In the genomic region with DNA sequence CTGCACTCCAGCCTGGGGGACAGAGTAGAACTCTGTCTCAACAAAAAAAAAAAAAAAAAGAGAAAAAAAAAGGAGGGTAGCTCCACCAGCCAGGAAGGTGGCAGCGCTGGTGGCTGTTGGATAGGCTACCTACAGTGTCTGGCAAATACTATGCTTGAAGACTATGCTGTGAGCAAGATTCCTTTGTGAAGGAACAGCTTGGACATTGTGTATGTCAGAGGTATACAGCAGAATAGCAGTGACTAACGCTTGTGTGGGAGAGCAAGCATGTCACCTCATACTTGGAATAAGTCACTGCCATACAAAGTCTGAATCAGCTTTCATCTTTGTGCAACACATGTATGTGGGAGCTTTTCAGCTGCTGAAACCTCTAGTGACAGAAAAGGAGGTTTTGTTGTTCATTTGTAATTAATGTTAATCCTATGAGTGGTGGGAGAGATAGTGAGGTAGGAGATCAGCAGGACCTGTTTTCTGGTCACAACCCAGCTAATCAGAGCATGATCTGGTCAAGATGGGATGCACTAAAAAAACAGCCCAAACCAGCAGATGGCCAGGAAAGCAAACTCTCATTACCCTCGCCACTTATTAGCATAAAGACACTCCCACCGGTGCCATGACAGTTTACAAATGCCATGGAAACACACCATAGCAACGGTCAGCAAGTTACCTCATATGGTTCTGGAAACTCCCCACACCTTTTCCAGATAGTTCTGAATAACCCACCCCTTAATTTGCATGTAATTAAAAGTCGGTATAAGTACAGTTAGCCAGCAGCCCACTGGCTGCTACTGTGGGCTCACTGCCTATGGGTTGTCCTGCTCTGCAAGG, we compare ENCODE assay signal across 10 cellular contexts. TPM values are rescaled to one million over a fixed set of nuclear protein-coding genes. Genes with fewer than 3 reads are reported as not detected.
DNase-seq lines count a peak whose midpoint lies in the region; ATAC-seq lines count a peak whose summit lies in the region.
"Had no signal": no experiment of that assay in that cellular context is flagged by ENCODE, and none has a peak within 500 bp of the region (broad histone marks: within the 10 kb centered on the region; RNA-seq: fewer than 3 reads in every experiment).

No MANE protein-coding gene starts in this region.

- no peaks in the 10 kb centered on the region for H3K9me3 Mint-ChIP-seq in activated CD4-positive, alpha-beta T cell treated with anti-CD3 and anti-CD28 coated beads for 36 hours (ENCODE audit: low read depth)
- H3K9me3 Mint-ChIP-seq in dendritic cell treated with granulocyte-macrophage colony-stimulating factor and Interleukin-4, amounts not matched to agents 40 ng/mL and 50 ng/mL, for 4 days: no peaks in the 10 kb centered on the region

- DNase-seq in activated CD4-positive, alpha-beta T cell treated with anti-CD3 and anti-CD28 coated beads for 36 hours: peak; percentile 50
- no peak for DNase-seq in activated CD4-positive, alpha-beta T cell treated with anti-CD3 and anti-CD28 coated beads, Interleukin-2, amount 50 U/mL, for 4 hours
- DNase-seq in MV-4-11 (lab: John Stamatoyannopoulos, UW): peak; percentile 59
- peak; percentile 54 for DNase-seq in stimulated activated CD4-positive, alpha-beta T cell treated with anti-CD3 and anti-CD28 coated beads, Interleukin-4, amount 100 ng/mL, for 24 hours
- no peak for DNase-seq in T1000 (lab: John Stamatoyannopoulos, UW)
- no peak for DNase-seq in activated CD4-positive, alpha-beta T cell treated with anti-CD3 and anti-CD28 coated beads for 1 hour

- H3K4me1 Mint-ChIP-seq in activated CD4-positive, alpha-beta T cell treated with anti-CD3 and anti-CD28 coated beads for 36 hours: peaks cover 25% of the 10 kb centered on the region
- peaks cover 46% of the 10 kb centered on the region for H3K4me1 Mint-ChIP-seq in dendritic cell treated with granulocyte-macrophage colony-stimulating factor and Interleukin-4, amounts not matched to agents 40 ng/mL and 50 ng/mL, for 4 days (ENCODE audit: low read depth)

- H3K36me3 Mint-ChIP-seq in activated CD4-positive, alpha-beta T cell treated with anti-CD3 and anti-CD28 coated beads for 36 hours (ENCODE audit: low read depth): no peaks in the 10 kb centered on the region
- peaks cover 28% of the 10 kb centered on the region for H3K36me3 Mint-ChIP-seq in dendritic cell treated with granulocyte-macrophage colony-stimulating factor and Interleukin-4, amounts not matched to agents 40 ng/mL and 50 ng/mL, for 4 days (ENCODE audit: low read depth)

- POLR2A ChIA-PET in activated CD4-positive, alpha-beta T cell treated with anti-CD3 and anti-CD28 coated beads for 36 hours (lab: Charles Lee): interaction anchor here (0.6 to 1.2 kb wide), 6 partner anchors 32 to 483 kb away, joined by 3 to 7 read pairs (median 6); partner anchors contain the start of gene FUS

- CTCF ChIA-PET in activated CD4-positive, alpha-beta T cell treated with anti-CD3 and anti-CD28 coated beads for 36 hours (lab: Charles Lee): interaction anchor here (1.0 to 2.1 kb wide), 4 partner anchors 9 to 70 kb away, joined by 3 to 5 read pairs (median 4); no protein-coding TSS in a partner anchor

- intact Hi-C loops in activated CD4-positive, alpha-beta T cell treated with anti-CD3 and anti-CD28 coated beads for 36 hours (cut with DNase I, micrococcal nuclease): loop anchor here (1.0 to 10.0 kb wide), 7 partner anchors 32 to 481 kb away; partner anchors contain the start of genes ITGAX (in 1 of the 2), PYCARD (in 1 of the 2), PYDC1 (in 1 of the 2) and TRIM72 (in 1 of the 2)
- intact Hi-C loops in dendritic cell treated with granulocyte-macrophage colony-stimulating factor and Interleukin-4, amounts not matched to agents 40 ng/mL and 50 ng/mL, for 4 days (cut with micrococcal nuclease): loop anchor here (10.0 kb wide), 1 partner anchor 478 kb away; no protein-coding TSS in a partner anchor

- no peak overlapping the region for H3K4me3 Mint-ChIP-seq in activated CD4-positive, alpha-beta T cell treated with anti-CD3 and anti-CD28 coated beads for 36 hours
- H3K4me3 Mint-ChIP-seq in dendritic cell treated with granulocyte-macrophage colony-stimulating factor and Interleukin-4, amounts not matched to agents 40 ng/mL and 50 ng/mL, for 4 days: no peak overlapping the region

- peak; percentile 96 for ATAC-seq in activated CD4-positive, alpha-beta T cell treated with anti-CD3 and anti-CD28 coated beads for 36 hours
- ATAC-seq in HG02642 (IDR thresholded peaks at IDR 0.05; ENCODE audit: poor library complexity, unreplicated experiment): no peak

- H3K27ac Mint-ChIP-seq in activated CD4-positive, alpha-beta T cell treated with anti-CD3 and anti-CD28 coated beads for 36 hours: no peak overlapping the region
- H3K27ac Mint-ChIP-seq in dendritic cell treated with granulocyte-macrophage colony-stimulating factor and Interleukin-4, amounts not matched to agents 40 ng/mL and 50 ng/mL, for 4 days: peak overlapping the region; percentile 62

- peaks cover 12% of the 10 kb centered on the region for H3K27me3 Mint-ChIP-seq in activated CD4-positive, alpha-beta T cell treated with anti-CD3 and anti-CD28 coated beads for 36 hours
- H3K27me3 Mint-ChIP-seq in dendritic cell treated with granulocyte-macrophage colony-stimulating factor and Interleukin-4, amounts not matched to agents 40 ng/mL and 50 ng/mL, for 4 days: no peaks in the 10 kb centered on the region

RNA-seq across cellular contexts. Expression of gene ITGAD, which starts 6.8 kb away (rescaled TPM):
- total RNA-seq in activated CD4-positive, alpha-beta T cell treated with anti-CD3 and anti-CD28 coated beads for 36 hours: not detected
- total RNA-seq: SJSA1 had no signal

RNA-seq across cellular contexts. Expression of gene ITGAX, which starts 31.4 kb away (rescaled TPM):
- 1 to 10 TPM; 5.3 to 6.6 TPM for total RNA-seq in activated CD4-positive, alpha-beta T cell treated with anti-CD3 and anti-CD28 coated beads for 36 hours
- total RNA-seq: SJSA1 had no signal

RNA-seq across cellular contexts. Expression of gene COX6A2, which starts 41.8 kb away (rescaled TPM):
- not detected for total RNA-seq in activated CD4-positive, alpha-beta T cell treated with anti-CD3 and anti-CD28 coated beads for 36 hours
- total RNA-seq: SJSA1, thoracic aorta had no signal

RNA-seq across cellular contexts. Expression of gene ZNF843, which starts 56.2 kb away (rescaled TPM):
- total RNA-seq in activated CD4-positive, alpha-beta T cell treated with anti-CD3 and anti-CD28 coated beads for 36 hours: under 1 TPM; 0.16 to 0.18 TPM

Comparison
In these comparisons a context has a peak if more than half of its experiments do, and no peak if none do; other contexts are left out.
1. DNase-seq: peak in activated CD4-positive, alpha-beta T cell treated with anti-CD3 and anti-CD28 coated beads for 36 hours (single experiment), MV-4-11 (single experiment) and stimulated activated CD4-positive, alpha-beta T cell treated with anti-CD3 and anti-CD28 coated beads, Interleukin-4, amount 100 ng/mL, for 24 hours (single experiment); none in activated CD4-positive, alpha-beta T cell treated with anti-CD3 and anti-CD28 coated beads, Interleukin-2, amount 50 U/mL, for 4 hours (0 of 2), T1000 (single experiment) and activated CD4-positive, alpha-beta T cell treated with anti-CD3 and anti-CD28 coated beads for 1 hour (single experiment).